In genomic region chr11:112584674-112585073, GRCh38 we compare ENCODE assay signal across 11 cellular contexts.
A peak's percentile ranks its signal among the peaks of the same experiment; 100 is the strongest.
DNase-seq lines count a peak whose midpoint lies in the region; ATAC-seq and TF ChIP-seq lines count a peak whose summit lies in the region.
"Had no signal": no experiment of that assay in that cellular context is flagged by ENCODE, and none has a peak within 500 bp of the region (broad histone marks: within the 10 kb centered on the region; RNA-seq: fewer than 3 reads in every experiment).

No MANE protein-coding gene starts in this region.

- CTCF ChIA-PET in activated CD4-positive, alpha-beta memory T cell treated with anti-CD3 and anti-CD28 coated beads for 36 hours (lab: Charles Lee) = interaction anchor here (2.2 to 5.8 kb wide), 2 partner anchors 8 to 705 kb away, joined by 8 to 110 read pairs; no protein-coding TSS in a partner anchor
- CTCF ChIA-PET in activated CD4-positive, alpha-beta memory T cell treated with anti-CD3 and anti-CD28 coated beads, Interleukin-2, amount 10 ng/mL, durations not matched to agents 7 days and 5 days (lab: Charles Lee) = interaction anchor here (1.4 to 1.6 kb wide), 2 partner anchors 29 to 296 kb away, joined by 4 read pairs; no protein-coding TSS in a partner anchor

- intact Hi-C loops in activated CD4-positive, alpha-beta memory T cell treated with anti-CD3 and anti-CD28 coated beads for 36 hours (cut with micrococcal nuclease) = no loop called here
- intact Hi-C loops in psoas muscle (cut with DNase I) = loop anchor here (5.0 to 10.0 kb wide), 3 partner anchors 68 to 703 kb away; partner anchors contain the start of gene NCAM1 (in 1 of the 2)

- H3K27ac ChIP-seq in brain microvascular endothelial cell = no peak overlapping the region
- H3K27ac ChIP-seq in psoas muscle = no peak overlapping the region

- no peaks in the 10 kb centered on the region for H3K36me3 ChIP-seq in brain microvascular endothelial cell (replicated peaks)
- H3K36me3 ChIP-seq in psoas muscle (ENCODE audit: insufficient read depth in 1 of 2, low read depth in 1 of 2) = no peaks in the 10 kb centered on the region

- peaks cover 9% of the 10 kb centered on the region for H3K4me1 ChIP-seq in psoas muscle

- peak; percentile 21 for DNase-seq in activated CD4-positive, alpha-beta memory T cell treated with anti-CD3 and anti-CD28 coated beads for 36 hours
- no peak for DNase-seq in activated CD4-positive, alpha-beta memory T cell treated with anti-CD3 and anti-CD28 coated beads, Interleukin-2, amount 10 ng/mL, durations not matched to agents 7 days and 5 days
- DNase-seq in NCI-H1417 treated with DMSO at 0.1 percent for 48 hours (lab: John Stamatoyannopoulos, UW) (peak; percentile 12), brain microvascular endothelial cell (no peak), psoas muscle (no peak)
- no peak for DNase-seq in T-helper 2 cell treated with Interferon-gamma antibody and Interleukin-4, amounts not matched to agents 5 μg/mL and 100 μg/mL, for 36 hours (ENCODE audit: low spot score)
- DNase-seq: NCI-H2171, T-helper 9 cell had no signal

- 77 to 89% (median 87%) methylated on average over 4 of the region's 4 CpGs for WGBS in psoas muscle, 3 donors

- no peaks in the 10 kb centered on the region for H3K9me3 ChIP-seq in psoas muscle

- H3K27me3 Mint-ChIP-seq in activated CD4-positive, alpha-beta memory T cell treated with anti-CD3 and anti-CD28 coated beads for 36 hours = no peaks in the 10 kb centered on the region
- peaks cover 8% of the 10 kb centered on the region for H3K27me3 Mint-ChIP-seq in activated CD4-positive, alpha-beta memory T cell treated with anti-CD3 and anti-CD28 coated beads, Interleukin-2, amount 10 ng/mL, durations not matched to agents 7 days and 5 days
- peaks cover 2% of the 10 kb centered on the region for H3K27me3 Mint-ChIP-seq in T-helper 2 cell treated with Interferon-gamma antibody and Interleukin-4, amounts not matched to agents 5 μg/mL and 100 μg/mL, for 36 hours (ENCODE audit: low read depth)
- H3K27me3 Mint-ChIP-seq: CD4-positive, CD25-positive, alpha-beta regulatory T cell had no signal

- no peaks in the 10 kb centered on the region for H3K9me3 Mint-ChIP-seq in activated CD4-positive, alpha-beta memory T cell treated with anti-CD3 and anti-CD28 coated beads for 36 hours
- no peaks in the 10 kb centered on the region for H3K9me3 Mint-ChIP-seq in activated CD4-positive, alpha-beta memory T cell treated with anti-CD3 and anti-CD28 coated beads, Interleukin-2, amount 10 ng/mL, durations not matched to agents 7 days and 5 days
- H3K9me3 Mint-ChIP-seq in T-helper 2 cell treated with Interferon-gamma antibody and Interleukin-4, amounts not matched to agents 5 μg/mL and 100 μg/mL, for 36 hours = no peaks in the 10 kb centered on the region
- H3K9me3 Mint-ChIP-seq: CD4-positive, CD25-positive, alpha-beta regulatory T cell had no signal

- POLR2A ChIA-PET in activated CD4-positive, alpha-beta memory T cell treated with anti-CD3 and anti-CD28 coated beads for 36 hours (lab: Charles Lee) = no interaction called here
- POLR2A ChIA-PET in activated CD4-positive, alpha-beta memory T cell treated with anti-CD3 and anti-CD28 coated beads, Interleukin-2, amount 10 ng/mL, durations not matched to agents 7 days and 5 days (lab: Charles Lee) = no interaction called here

- H3K4me3 ChIP-seq in brain microvascular endothelial cell (ENCODE audit: low read depth, low read length) = no peak overlapping the region
- no peak overlapping the region for H3K4me3 ChIP-seq in psoas muscle

- H3K36me3 Mint-ChIP-seq in activated CD4-positive, alpha-beta memory T cell treated with anti-CD3 and anti-CD28 coated beads for 36 hours = no peaks in the 10 kb centered on the region
- H3K36me3 Mint-ChIP-seq in activated CD4-positive, alpha-beta memory T cell treated with anti-CD3 and anti-CD28 coated beads, Interleukin-2, amount 10 ng/mL, durations not matched to agents 7 days and 5 days (ENCODE audit: low read depth) = no peaks in the 10 kb centered on the region
- H3K36me3 Mint-ChIP-seq in T-helper 2 cell treated with Interferon-gamma antibody and Interleukin-4, amounts not matched to agents 5 μg/mL and 100 μg/mL, for 36 hours (ENCODE audit: low read depth) = no peaks in the 10 kb centered on the region
- H3K36me3 Mint-ChIP-seq: CD4-positive, CD25-positive, alpha-beta regulatory T cell had no signal

- H3K4me1 Mint-ChIP-seq in activated CD4-positive, alpha-beta memory T cell treated with anti-CD3 and anti-CD28 coated beads for 36 hours (ENCODE audit: low read depth) = peaks cover 2% of the 10 kb centered on the region
- peaks cover 5% of the 10 kb centered on the region for H3K4me1 Mint-ChIP-seq in activated CD4-positive, alpha-beta memory T cell treated with anti-CD3 and anti-CD28 coated beads, Interleukin-2, amount 10 ng/mL, durations not matched to agents 7 days and 5 days
- H3K4me1 Mint-ChIP-seq in T-helper 2 cell treated with Interferon-gamma antibody and Interleukin-4, amounts not matched to agents 5 μg/mL and 100 μg/mL, for 36 hours (ENCODE audit: low read depth) = peaks cover 2% of the 10 kb centered on the region

- H3K27me3 ChIP-seq in brain microvascular endothelial cell (replicated peaks) = no peaks in the 10 kb centered on the region
- no peaks in the 10 kb centered on the region for H3K27me3 ChIP-seq in psoas muscle (ENCODE audit: insufficient read depth in 3 of 3, low read length in 2 of 3)

- peak; percentile 42 for TF ChIP-seq CTCF in brain microvascular endothelial cell (IDR thresholded peaks at IDR 0.05; ENCODE audit: low read depth, low read length, missing control alignments)
- peak; percentile 8 for TF ChIP-seq CTCF in psoas muscle (IDR thresholded peaks at IDR 0.05)

- H3K4me3 Mint-ChIP-seq in activated CD4-positive, alpha-beta memory T cell treated with anti-CD3 and anti-CD28 coated beads for 36 hours = no peak overlapping the region
- no peak overlapping the region for H3K4me3 Mint-ChIP-seq in activated CD4-positive, alpha-beta memory T cell treated with anti-CD3 and anti-CD28 coated beads, Interleukin-2, amount 10 ng/mL, durations not matched to agents 7 days and 5 days
- H3K4me3 Mint-ChIP-seq in T-helper 2 cell treated with Interferon-gamma antibody and Interleukin-4, amounts not matched to agents 5 μg/mL and 100 μg/mL, for 36 hours = no peak overlapping the region
- H3K4me3 Mint-ChIP-seq: CD4-positive, CD25-positive, alpha-beta regulatory T cell had no signal

- ATAC-seq in psoas muscle = no peak
- ATAC-seq in HG03354 (IDR thresholded peaks at IDR 0.05; ENCODE audit: poor library complexity, severe bottlenecking, unreplicated experiment) = no peak
- no peak for ATAC-seq in HG03025 (IDR thresholded peaks at IDR 0.05; ENCODE audit: low FRiP score, unreplicated experiment)

- in situ Hi-C loops in brain microvascular endothelial cell (cut with HindIII; ENCODE audit: low pct_ligation_motif_present, low sequenced_read_pairs) = no loop called here

- no peak overlapping the region for H3K27ac Mint-ChIP-seq in activated CD4-positive, alpha-beta memory T cell treated with anti-CD3 and anti-CD28 coated beads for 36 hours
- H3K27ac Mint-ChIP-seq in activated CD4-positive, alpha-beta memory T cell treated with anti-CD3 and anti-CD28 coated beads, Interleukin-2, amount 10 ng/mL, durations not matched to agents 7 days and 5 days = no peak overlapping the region
- no peak overlapping the region for H3K27ac Mint-ChIP-seq in T-helper 2 cell treated with Interferon-gamma antibody and Interleukin-4, amounts not matched to agents 5 μg/mL and 100 μg/mL, for 36 hours
- H3K27ac Mint-ChIP-seq: CD4-positive, CD25-positive, alpha-beta regulatory T cell had no signal

Comparison
In these comparisons a context has a peak if more than half of its experiments do, and no peak if none do; other contexts are left out.
1. DNase-seq: peak in activated CD4-positive, alpha-beta memory T cell treated with anti-CD3 and anti-CD28 coated beads for 36 hours (single experiment) and NCI-H1417 treated with DMSO at 0.1 percent for 48 hours (single experiment); none in activated CD4-positive, alpha-beta memory T cell treated with anti-CD3 and anti-CD28 coated beads, Interleukin-2, amount 10 ng/mL, durations not matched to agents 7 days and 5 days (single experiment), brain microvascular endothelial cell (single experiment), psoas muscle (0 of 2) and T-helper 2 cell treated with Interferon-gamma antibody and Interleukin-4, amounts not matched to agents 5 μg/mL and 100 μg/mL, for 36 hours (single experiment).